14 cellular contexts compared by ENCODE assay signal in genomic region chr5:170408189-170408588, GRCh38. TPM values are rescaled to one million over a fixed set of nuclear protein-coding genes. Genes with fewer than 3 reads are reported as not detected.
DNase-seq lines count a peak whose midpoint lies in the region; ATAC-seq and TF ChIP-seq lines count a peak whose summit lies in the region.
"Had no signal": no experiment of that assay in that cellular context is flagged by ENCODE, and none has a peak within 500 bp of the region (broad histone marks: within the 10 kb centered on the region; RNA-seq: fewer than 3 reads in every experiment).

No MANE protein-coding gene starts in this region.

- no peaks in the 10 kb centered on the region for H3K36me3 ChIP-seq in smooth muscle cell (ENCODE audit: low read depth)
- no peaks in the 10 kb centered on the region for H3K36me3 ChIP-seq in adrenal gland (replicated peaks in 1 of 2)
- H3K36me3 ChIP-seq: spleen had no signal

- no peaks in the 10 kb centered on the region for H4K20me1 ChIP-seq in smooth muscle cell (ENCODE audit: low read depth)

- no peak for TF ChIP-seq POLR2A in adrenal gland (IDR thresholded peaks at IDR 0.05)

- H3K9me3 ChIP-seq in smooth muscle cell (replicated peaks; ENCODE audit: low read depth) = no peaks in the 10 kb centered on the region
- no peaks in the 10 kb centered on the region for H3K9me3 ChIP-seq in adrenal gland (replicated peaks in 1 of 3)
- H3K9me3 ChIP-seq: spleen had no signal

- DNase-seq in NCI-H82 (lab: John Stamatoyannopoulos, UW) = peak; percentile 66
- no peak for DNase-seq in NCI-H82 treated with DMSO at 0.1 percent for 48 hours (lab: John Stamatoyannopoulos, UW; ENCODE audit: unreplicated experiment)
- peak; percentile 49 for DNase-seq in NCI-H526 treated with DMSO at 0.1 percent for 48 hours (lab: John Stamatoyannopoulos, UW)
- DNase-seq in left ventricle myocardium superior = no peak
- no peak for DNase-seq in smooth muscle cell (lab: John Stamatoyannopoulos, UW; ENCODE audit: unreplicated experiment)
- DNase-seq in adrenal gland = no peak
- DNase-seq in activated CD8-positive, alpha-beta memory T cell treated with anti-CD3 and anti-CD28 coated beads, Interleukin-2, amount 50 U/mL, for 4 hours = no peak
- DNase-seq: activated CD4-positive, alpha-beta T cell treated with anti-CD3 and anti-CD28 coated beads, Interleukin-2, amount 10 ng/mL, durations not matched to agents 7 days and 5 days; activated T-cell treated with anti-CD3 and anti-CD28 coated beads, Interleukin-2, amount 50 U/mL, for 72 hours; CD8-positive, alpha-beta T cell; spleen had no signal

- H3F3A ChIP-seq in smooth muscle cell (ENCODE audit: low read depth) = no peaks in the 10 kb centered on the region

- intact Hi-C loops in left ventricle myocardium superior (cut with micrococcal nuclease) (no loop called here), adrenal gland (cut with DNase I) (no loop called here)

- H3K4me3 ChIP-seq in smooth muscle cell (no peak overlapping the region), adrenal gland (no peak overlapping the region)
- H3K4me3 ChIP-seq: spleen had no signal

- 13% methylated on average over 4 of the region's 4 CpGs for WGBS in smooth muscle cell (ENCODE audit: low lambda C conversion rate)
- 35 to 52% (median 45%) methylated on average over 2 to 4 of the region's 4 CpGs for WGBS in adrenal gland, 4 donors

- no peaks in the 10 kb centered on the region for H3K79me2 ChIP-seq in smooth muscle cell (ENCODE audit: low read depth)

- TF ChIP-seq CTCF in smooth muscle cell (IDR thresholded peaks at IDR 0.05; ENCODE audit: borderline replicate concordance, insufficient read depth, poor library complexity, severe bottlenecking) = no peak
- no peak for TF ChIP-seq CTCF in adrenal gland (IDR thresholded peaks at IDR 0.05)

- H3K27me3 ChIP-seq in smooth muscle cell (ENCODE audit: low read depth) (no peaks in the 10 kb centered on the region), adrenal gland (no peaks in the 10 kb centered on the region)
- H3K27me3 ChIP-seq: spleen had no signal

- no peaks in the 10 kb centered on the region for H3K4me1 ChIP-seq in smooth muscle cell (ENCODE audit: low read depth)
- no peaks in the 10 kb centered on the region for H3K4me1 ChIP-seq in adrenal gland (replicated peaks in 1 of 2)

- no peak overlapping the region for H2AFZ ChIP-seq in smooth muscle cell (ENCODE audit: low read depth)

- H3K4me2 ChIP-seq in smooth muscle cell = peak overlapping the region; percentile 27

- ATAC-seq in left ventricle myocardium superior (peak; percentile 90), HG03095 (IDR thresholded peaks at IDR 0.05; ENCODE audit: unreplicated experiment) (no peak)
- ATAC-seq: activated T-cell treated with anti-CD3 and anti-CD28 coated beads, Interleukin-2, amount 50 U/mL, for 72 hours; CD8-positive, alpha-beta T cell had no signal

- no peak overlapping the region for H3K9ac ChIP-seq in smooth muscle cell (ENCODE audit: low read depth)

- no peak overlapping the region for H3K27ac ChIP-seq in smooth muscle cell (ENCODE audit: low read depth)
- no peak overlapping the region for H3K27ac ChIP-seq in adrenal gland

RNA-seq across cellular contexts. Expression of gene KCNMB1, which starts 19.0 kb away (rescaled TPM):
- total RNA-seq in left ventricle myocardium superior (0.47 TPM), smooth muscle cell (0.36 and 0.63 TPM in 2 replicates), adrenal gland (1 to 10 TPM in 3 of 8 donors, under 1 TPM in 5; 0.12 to 1.2 (median 0.68) TPM)
- polyA plus RNA-seq in smooth muscle cell (0.52 and 0.54 TPM in 2 replicates), adrenal gland (1 to 10 TPM in 2 of 3 donors, under 1 TPM in 1; 0.99 to 3.2 (median 1.6) TPM)
- total RNA-seq: activated CD4-positive, alpha-beta T cell treated with anti-CD3 and anti-CD28 coated beads, Interleukin-2, amount 10 ng/mL, durations not matched to agents 7 days and 5 days; activated T-cell treated with anti-CD3 and anti-CD28 coated beads, Interleukin-2, amount 50 U/mL, for 72 hours; CD8-positive, alpha-beta T cell; neural crest cell; RPMI7951 had no signal

Comparison
In these comparisons a context has a peak if more than half of its experiments do, and no peak if none do; other contexts are left out.
1. DNase-seq: peak in NCI-H82 (single experiment) and NCI-H526 treated with DMSO at 0.1 percent for 48 hours (single experiment); none in NCI-H82 treated with DMSO at 0.1 percent for 48 hours (single experiment), left ventricle myocardium superior (single experiment), smooth muscle cell (single experiment), adrenal gland (0 of 7) and activated CD8-positive, alpha-beta memory T cell treated with anti-CD3 and anti-CD28 coated beads, Interleukin-2, amount 50 U/mL, for 4 hours (single experiment).